ENCODE assay signal across 11 cellular contexts in the genomic region with DNA sequence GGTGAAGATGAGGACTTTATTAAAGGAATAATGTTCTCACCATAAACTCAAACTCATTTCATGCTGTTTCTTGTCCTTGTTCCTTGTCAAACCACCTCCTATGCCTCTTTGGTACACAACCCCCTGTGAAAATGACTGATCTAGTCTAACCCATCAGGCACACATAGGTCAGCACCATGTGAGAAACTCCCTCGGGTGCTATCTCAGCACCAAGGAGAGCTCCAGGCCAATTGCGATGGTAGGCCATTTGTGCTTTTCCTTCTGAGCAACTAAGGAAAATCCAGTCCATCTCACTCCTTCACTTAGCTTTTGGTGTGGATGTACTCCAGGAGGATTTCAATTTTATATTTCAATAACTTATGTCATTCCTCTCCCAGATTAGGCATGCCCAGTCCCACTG.
DNase-seq lines count a peak whose midpoint lies in the region; ATAC-seq and TF ChIP-seq lines count a peak whose summit lies in the region.
"Had no signal": no experiment of that assay in that cellular context is flagged by ENCODE, and none has a peak within 500 bp of the region (broad histone marks: within the 10 kb centered on the region; RNA-seq: fewer than 3 reads in every experiment).

No MANE protein-coding gene starts in this region.

- H3K27ac ChIP-seq in RWPE1: no peak overlapping the region

- POLR2A ChIA-PET in RWPE1 (lab: Yijun Ruan, JAX; ENCODE audit: low non-redundant PET): no interaction called here

- H3K4me3 ChIP-seq in H7 (ENCODE audit: insufficient read depth, low read depth, low read length) (no peak overlapping the region), epithelial cell of esophagus (ENCODE audit: low read length) (no peak overlapping the region)

- H3K27ac Mint-ChIP-seq in nephron progenitor cell: no peak overlapping the region

- peaks cover 3% of the 10 kb centered on the region for H3K9me3 Mint-ChIP-seq in nephron progenitor cell

- no peaks in the 10 kb centered on the region for H3K36me3 ChIP-seq in H7 (replicated peaks; ENCODE audit: control insufficient read depth, insufficient read depth, low read length)

- peak; percentile 12 for DNase-seq in H7
- DNase-seq in RWPE1 (ENCODE audit: low spot score): peak; percentile 32
- DNase-seq in epithelial cell of esophagus (ENCODE audit: low read depth): peak; percentile 54
- DNase-seq in nephron progenitor cell: peak; percentile 66
- DNase-seq in cerebellar nuclear complex (lab: John Stamatoyannopoulos, UW): no peak
- no peak for DNase-seq in NCI-H2227 treated with DMSO at 0.1 percent for 48 hours (lab: John Stamatoyannopoulos, UW)
- DNase-seq: anterior cingulate cortex; islet precursor cell; NCI-H1417 treated with DMSO at 0.1 percent for 48 hours; stimulated activated CD4-positive, alpha-beta T cell treated with anti-CD3 and anti-CD28 coated beads, Interleukin-12 subunit alpha, Interleukin-12 subunit beta, amount 100 ng/mL, for 4 hours had no signal

- no peaks in the 10 kb centered on the region for H3K36me3 Mint-ChIP-seq in nephron progenitor cell (ENCODE audit: low read depth)

- TF ChIP-seq CTCF in RWPE1 (conservative IDR thresholded peaks at IDR 0.05; ENCODE audit: low read depth) (no peak), epithelial cell of esophagus (IDR thresholded peaks at IDR 0.05; ENCODE audit: insufficient read depth, low read depth, low read length, missing control alignments) (no peak), nephron progenitor cell (IDR thresholded peaks at IDR 0.05) (no peak)

- CTCF ChIA-PET in RWPE1 (lab: Yijun Ruan, JAX): no interaction called here

- H3K4me1 Mint-ChIP-seq in nephron progenitor cell: peaks cover 17% of the 10 kb centered on the region

- H3K4me3 Mint-ChIP-seq in nephron progenitor cell: no peak overlapping the region

- H3K27me3 Mint-ChIP-seq in nephron progenitor cell (ENCODE audit: low read depth, poor library complexity): no peaks in the 10 kb centered on the region

- no peak for ATAC-seq in GM21360 (IDR thresholded peaks at IDR 0.05; ENCODE audit: unreplicated experiment)

- no peaks in the 10 kb centered on the region for H3K27me3 ChIP-seq in H7 (ENCODE audit: control insufficient read depth, insufficient read depth, low read length)

Comparison
In these comparisons a context has a peak if more than half of its experiments do, and no peak if none do; other contexts are left out.
1. DNase-seq: peak in H7 (single experiment), RWPE1 (single experiment), epithelial cell of esophagus (single experiment) and nephron progenitor cell (single experiment); none in cerebellar nuclear complex (0 of 2) and NCI-H2227 treated with DMSO at 0.1 percent for 48 hours (single experiment).